ENCODE assay signal across 1 cellular context in the genomic region with DNA sequence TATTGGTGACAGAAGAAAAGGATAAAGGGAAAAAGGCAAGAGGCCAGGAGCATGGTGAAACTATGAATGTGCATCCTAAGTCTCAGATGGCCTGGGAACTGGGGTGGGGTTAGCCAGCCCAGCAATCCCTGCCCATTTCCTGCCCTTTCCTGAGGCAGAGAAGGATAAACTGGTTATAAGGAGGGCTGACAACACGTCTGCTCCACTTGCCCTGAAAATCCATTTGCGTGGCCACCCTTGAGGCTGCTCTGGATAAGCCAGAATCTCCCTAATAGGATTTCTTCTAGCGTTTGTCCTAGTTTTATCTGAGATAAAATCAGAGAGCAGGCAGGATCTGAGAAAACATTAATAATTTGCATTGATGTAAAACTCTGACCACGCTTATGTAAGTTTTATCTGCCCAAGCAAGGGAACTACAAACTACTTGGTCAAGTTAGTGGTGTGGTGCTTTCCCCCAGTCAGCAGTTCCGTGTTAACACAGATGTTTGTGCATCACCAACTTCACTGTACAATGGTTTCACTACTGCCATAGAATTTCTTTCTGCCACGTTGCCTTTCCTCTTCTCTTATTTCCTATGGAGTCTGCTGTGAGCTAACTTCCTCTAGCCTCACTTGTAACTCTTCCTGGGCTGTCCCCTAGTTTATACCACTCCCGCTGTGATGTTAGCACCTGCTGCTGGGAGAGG.
TF ChIP-seq lines count a peak whose summit lies in the region.

No MANE protein-coding gene starts in this region.

TF ChIP-seq in HepG2, 621 proteins besides CTCF, POLR2A, EP300 and RAD21 (continued from another document):
- TF ChIP-seq, protein P1, sequence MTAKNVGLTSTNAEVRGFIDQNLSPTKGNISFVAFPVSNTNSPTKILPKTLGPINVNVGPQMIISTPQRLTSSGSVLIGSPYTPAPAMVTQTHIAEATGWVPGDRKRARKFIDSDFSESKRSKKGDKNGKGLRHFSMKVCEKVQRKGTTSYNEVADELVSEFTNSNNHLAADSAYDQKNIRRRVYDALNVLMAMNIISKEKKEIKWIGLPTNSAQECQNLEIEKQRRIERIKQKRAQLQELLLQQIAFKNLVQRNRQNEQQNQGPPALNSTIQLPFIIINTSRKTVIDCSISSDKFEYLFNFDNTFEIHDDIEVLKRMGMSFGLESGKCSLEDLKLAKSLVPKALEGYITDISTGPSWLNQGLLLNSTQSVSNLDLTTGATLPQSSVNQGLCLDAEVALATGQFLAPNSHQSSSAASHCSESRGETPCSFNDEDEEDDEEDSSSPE (CRISPR knock-in tag; IDR thresholded peaks at IDR 0.05): no peak
- TF ChIP-seq ZNF780A (CRISPR knock-in tag; IDR thresholded peaks at IDR 0.05) (no peak), MBD4 (IDR thresholded peaks at IDR 0.05; ENCODE audit: borderline replicate concordance, low read length) (no peak), FOXA1 (IDR thresholded peaks at IDR 0.05) (no peak), FOXA1 (CRISPR knock-in tag; IDR thresholded peaks at IDR 0.05) (no peak), CEBPB (IDR thresholded peaks at IDR 0.05; ENCODE audit: borderline replicate concordance, low read depth, low read length) (no peak), ZNF124 (CRISPR knock-in tag; IDR thresholded peaks at IDR 0.05) (no peak)
